ENCODE assay signal across 21 cellular contexts in genomic region chr15:31494786-31495185, GRCh38.
"Had no signal": no experiment of that assay in that cellular context is flagged by ENCODE, and none has a peak within 500 bp of the region (broad histone marks: within the 10 kb centered on the region; RNA-seq: fewer than 3 reads in every experiment).

No MANE protein-coding gene starts in this region.

- H3K9ac ChIP-seq: neural progenitor cell, parathyroid adenoma had no signal

- H3K27ac Mint-ChIP-seq: memory B cell; mesothelial cell of epicardium; natural killer cell treated with Interleukin-12 subunit alpha and Interleukin-12 subunit beta and Interleukin-15 and Interleukin-18, amount 100 ng/mL, for 72 hours had no signal

- H3K27me3 ChIP-seq: dorsolateral prefrontal cortex, heart left ventricle, left lung, neural progenitor cell, suprapubic skin, thyroid gland, upper lobe of left lung, uterus had no signal

- H3K9me3 ChIP-seq: thyroid gland had no signal

- H3K4me3 Mint-ChIP-seq: memory B cell; mesothelial cell of epicardium; natural killer cell treated with Interleukin-12 subunit alpha and Interleukin-12 subunit beta and Interleukin-15 and Interleukin-18, amount 100 ng/mL, for 72 hours; neural progenitor cell had no signal

- ATAC-seq: heart left ventricle; left lung; lower lobe of right lung; natural killer cell treated with Interleukin-12 subunit alpha and Interleukin-12 subunit beta and Interleukin-15 and Interleukin-18, amount 100 ng/mL, for 72 hours; stimulated activated naive CD8-positive, alpha-beta T cell treated with anti-CD3 and anti-CD28 coated beads, Interleukin-15, Interleukin-2, amounts not matched to agents 100 U/mL and 50 U/mL, for 24 hours had no signal

- H3K36me3 ChIP-seq: heart left ventricle, left lung, lower lobe of right lung, neural progenitor cell, suprapubic skin, thyroid gland, upper lobe of left lung, uterus had no signal

- H3K36me3 Mint-ChIP-seq: mesothelial cell of epicardium had no signal

- H3K27me3 Mint-ChIP-seq: memory B cell; natural killer cell treated with Interleukin-12 subunit alpha and Interleukin-12 subunit beta and Interleukin-15 and Interleukin-18, amount 100 ng/mL, for 72 hours had no signal

- H3K4me3 ChIP-seq: dorsolateral prefrontal cortex, heart left ventricle, left lung, lower lobe of right lung, neural progenitor cell, suprapubic skin, thyroid gland, upper lobe of left lung, uterus had no signal

- H3K27ac ChIP-seq: dorsolateral prefrontal cortex, heart left ventricle, left lung, lower lobe of right lung, neural progenitor cell, parathyroid adenoma, suprapubic skin, thyroid gland, upper lobe of left lung, uterus had no signal

- H2AFZ ChIP-seq: neural progenitor cell, parathyroid adenoma had no signal

- H3K4me1 ChIP-seq: neural progenitor cell, parathyroid adenoma, uterus had no signal

- H3K4me1 Mint-ChIP-seq: memory B cell, mesothelial cell of epicardium, neural progenitor cell had no signal

- H3K4me2 ChIP-seq: neural progenitor cell had no signal

- DNase-seq: cortex of kidney; effector CD8-positive, alpha-beta T cell; heart left ventricle; hippocampal formation; kidney glomerular epithelial cell; lower lobe of right lung; occipital lobe; small intestine; stimulated activated CD4-positive, alpha-beta T cell treated with anti-CD3 and anti-CD28 coated beads, Interleukin-12 subunit alpha, Interleukin-12 subunit beta, amount 100 ng/mL, for 4 hours; stimulated activated naive CD8-positive, alpha-beta T cell treated with anti-CD3 and anti-CD28 coated beads, Interleukin-15, Interleukin-2, amounts not matched to agents 100 U/mL and 50 U/mL, for 24 hours; thyroid gland; upper lobe of left lung; uterus had no signal
